In the genomic region with DNA sequence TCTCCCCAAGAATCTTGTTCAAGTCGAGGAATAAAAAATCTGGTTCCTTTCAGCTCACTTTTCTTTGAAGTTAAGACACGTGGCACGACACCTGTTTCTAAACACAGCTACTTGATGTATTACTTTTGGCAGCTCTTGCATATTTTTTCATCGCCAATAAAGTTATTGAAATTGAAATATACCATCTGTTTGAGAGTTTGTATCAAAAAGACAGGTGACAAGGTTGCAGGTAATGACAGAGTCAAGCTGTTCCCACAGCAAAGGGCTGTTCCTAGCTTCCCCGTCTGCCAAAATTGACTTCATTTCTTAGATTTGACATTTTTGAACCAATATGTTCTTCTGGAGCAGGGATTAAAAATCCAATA, we compare ENCODE assay signal across 14 cellular contexts. TPM values are rescaled to one million over a fixed set of nuclear protein-coding genes. Genes with fewer than 3 reads are reported as not detected.
DNase-seq lines count a peak whose midpoint lies in the region; ATAC-seq, FAIRE-seq and TF ChIP-seq lines count a peak whose summit lies in the region.
"Had no signal": no experiment of that assay in that cellular context is flagged by ENCODE, and none has a peak within 500 bp of the region (broad histone marks: within the 10 kb centered on the region; RNA-seq: fewer than 3 reads in every experiment).

No MANE protein-coding gene starts in this region.

- no peaks in the 10 kb centered on the region for H4K20me1 ChIP-seq in KMS-11 (ENCODE audit: insufficient read depth)
- H4K20me1 ChIP-seq in keratinocyte (ENCODE audit: control insufficient read depth, extremely low read depth, insufficient read depth, low read length) = no peaks in the 10 kb centered on the region

- dilution Hi-C loops in keratinocyte (cut with MboI; ENCODE audit: extremely low pct_ligation_motif_present, low sequenced_read_pairs) = no loop called here

- H2AFZ ChIP-seq in KMS-11 (ENCODE audit: low read depth) = peak overlapping the region; percentile 31
- no peak overlapping the region for H2AFZ ChIP-seq in keratinocyte (ENCODE audit: control insufficient read depth, low read length)
- H2AFZ ChIP-seq: PC-9 had no signal

- H3K4me1 ChIP-seq in KMS-11 (ENCODE audit: low read depth, poor library complexity, severe bottlenecking) = peaks cover 7% of the 10 kb centered on the region
- peaks cover 8% of the 10 kb centered on the region for H3K4me1 ChIP-seq in keratinocyte (ENCODE audit: control insufficient read depth, extremely low read depth, insufficient read depth, low read length)

- no peaks in the 10 kb centered on the region for H3K9me3 ChIP-seq in keratinocyte (ENCODE audit: control insufficient read depth, low read depth, low read length)

- H3K36me3 ChIP-seq in KMS-11 (ENCODE audit: insufficient read depth) = no peaks in the 10 kb centered on the region
- no peaks in the 10 kb centered on the region for H3K36me3 ChIP-seq in keratinocyte (ENCODE audit: control insufficient read depth in 2 of 2, extremely low read depth in 1 of 2, insufficient read depth in 2 of 2, low read length in 2 of 2)

- no peaks in the 10 kb centered on the region for H3K9me1 ChIP-seq in keratinocyte (ENCODE audit: control insufficient read depth, extremely low read depth, insufficient read depth, low read length)

- H3K9ac ChIP-seq in KMS-11 (no peak overlapping the region), keratinocyte (ENCODE audit: control insufficient read depth, extremely low read depth, insufficient read depth, low read length) (no peak overlapping the region)

- DNase-seq in NCI-H2171 treated with DMSO at 0.1 percent for 48 hours (lab: John Stamatoyannopoulos, UW) = peak; percentile 65
- no peak for DNase-seq in NCI-H2171 (lab: John Stamatoyannopoulos, UW)
- no peak for DNase-seq in keratinocyte (ENCODE audit: low read depth, low spot score)
- peak; percentile 22 for DNase-seq in pons (ENCODE audit: low spot score)
- DNase-seq in SHP77 treated with DMSO at 0.1 percent for 48 hours (lab: John Stamatoyannopoulos, UW) = no peak
- DNase-seq in retina = no peak

- H3K27ac ChIP-seq in KMS-11 (no peak overlapping the region), keratinocyte (ENCODE audit: control insufficient read depth, insufficient read depth, low read length) (no peak overlapping the region)
- H3K27ac ChIP-seq: 22Rv1, HL-60, PC-9, SK-N-MC had no signal

- no peak for ATAC-seq in HG02610 (IDR thresholded peaks at IDR 0.05; ENCODE audit: unreplicated experiment)

- H3K4me2 ChIP-seq in KMS-11 (no peak overlapping the region), keratinocyte (ENCODE audit: control insufficient read depth, extremely low read depth, insufficient read depth, low read depth, low read length) (peak overlapping the region; percentile 55)

- H3K79me2 ChIP-seq in KMS-11 (ENCODE audit: insufficient read depth, low read depth) (no peaks in the 10 kb centered on the region), keratinocyte (ENCODE audit: control insufficient read depth, insufficient read depth, low read length) (no peaks in the 10 kb centered on the region)

- FAIRE-seq in keratinocyte (lab: Jason Lieb, UNC) = no peak

- TF ChIP-seq CTCF in KMS-11 (conservative IDR thresholded peaks at IDR 0.05; ENCODE audit: low read depth, low read length) = no peak
- no peak for TF ChIP-seq CTCF in keratinocyte (optimal IDR thresholded peaks at IDR 0.05 in 1 of 3, IDR thresholded peaks at IDR 0.05 in 1 of 3, conservative IDR thresholded peaks at IDR 0.05 in 1 of 3; ENCODE audit: extremely low read depth in 1 of 3, insufficient read depth in 2 of 3, low read length in 3 of 3)

- no peak overlapping the region for H3K4me3 ChIP-seq in KMS-11 (IDR thresholded peaks at IDR 0.05; ENCODE audit: insufficient read depth, low read depth, low read length)
- no peak overlapping the region for H3K4me3 ChIP-seq in keratinocyte (ENCODE audit: control insufficient read depth in 2 of 3, extremely low read depth in 1 of 3, insufficient read depth in 2 of 3, low read depth in 1 of 3, low read length in 3 of 3)
- H3K4me3 ChIP-seq: PC-9, SK-N-MC had no signal

- no peaks in the 10 kb centered on the region for H3K27me3 ChIP-seq in KMS-11 (ENCODE audit: insufficient read depth, low read depth)
- peaks cover 6% of the 10 kb centered on the region for H3K27me3 ChIP-seq in keratinocyte (ENCODE audit: control insufficient read depth, extremely low read depth, insufficient read depth, low read length)

RNA-seq across cellular contexts. Expression of gene GPR45, which starts 5.5 kb away (rescaled TPM):
- polyA plus RNA-seq in keratinocyte = not detected in 3 replicates
- not detected for polyA plus RNA-seq in keratinocyte (2011; ENCODE audit: low read depth)
- polyA plus RNA-seq in keratinocyte (2011; cell fraction: cytosol; rRNA removed) = not detected in 2 replicates
- polyA plus RNA-seq in keratinocyte (2011; cell fraction: nucleus; rRNA removed) = not detected in 2 replicates
- not detected in 2 replicates for polyA plus RNA-seq in keratinocyte (2012; ENCODE audit: low replicate concordance)
- not detected in 3 replicates for polyA minus RNA-seq in keratinocyte
- not detected for polyA minus RNA-seq in keratinocyte (2011; cell fraction: cytosol; rRNA and poly(A)+ RNA removed)
- polyA minus RNA-seq in keratinocyte (2011; cell fraction: nucleus; rRNA and poly(A)+ RNA removed) = not detected in 2 replicates
- polyA plus RNA-seq: AG04450, CD14-positive monocyte had no signal

Comparison
In these comparisons a context has a peak if more than half of its experiments do, and no peak if none do; other contexts are left out.
1. DNase-seq: peak in NCI-H2171 treated with DMSO at 0.1 percent for 48 hours (single experiment) and pons (single experiment); none in NCI-H2171 (single experiment), keratinocyte (single experiment), SHP77 treated with DMSO at 0.1 percent for 48 hours (single experiment) and retina (single experiment).